Comparison of ENCODE assay signal across 1 cellular context in the genomic region with DNA sequence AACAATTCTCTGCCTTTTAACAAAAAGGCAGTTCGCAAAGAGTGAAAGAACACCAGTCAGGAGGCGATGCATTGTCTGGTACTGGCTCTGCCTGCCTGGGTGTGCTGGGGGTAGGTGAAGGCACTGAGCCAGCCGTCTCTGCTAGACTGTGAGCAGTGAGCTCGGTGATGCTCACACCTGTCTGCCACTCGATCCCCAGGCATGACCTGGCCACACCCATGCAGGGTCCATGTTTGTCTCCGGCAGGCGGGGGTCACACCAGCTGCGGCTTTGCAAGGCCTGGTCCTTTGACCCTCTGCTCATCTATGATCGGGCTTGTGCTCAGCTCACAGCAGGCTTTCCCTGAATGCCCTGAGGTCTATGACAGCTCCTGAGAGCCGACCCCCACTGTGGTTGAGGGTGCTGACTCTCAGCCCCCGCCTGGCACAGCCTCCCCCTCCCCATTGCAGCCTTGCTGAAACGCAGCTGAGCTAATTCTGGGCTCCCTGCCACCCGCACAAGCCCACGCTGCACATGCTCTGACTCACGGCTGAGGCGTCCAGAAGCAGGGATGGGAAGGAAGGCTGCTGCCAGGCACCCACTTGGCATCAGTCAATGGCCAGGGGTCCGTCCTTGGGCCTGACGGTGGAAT.
TF ChIP-seq lines count a peak whose summit lies in the region.

No MANE protein-coding gene starts in this region.

TF ChIP-seq in GM23338, 12 proteins besides CTCF, POLR2A, EP300 and RAD21:
- TF ChIP-seq ZNF462 (CRISPR knock-in tag; IDR thresholded peaks at IDR 0.05): no peak
- TF ChIP-seq CREB1 (CRISPR knock-in tag; IDR thresholded peaks at IDR 0.05; ENCODE audit: low read depth): no peak
- no peak for TF ChIP-seq NANOG (IDR thresholded peaks at IDR 0.05; ENCODE audit: borderline replicate concordance)
- no peak for TF ChIP-seq EZH2phosphoT487 (IDR thresholded peaks at IDR 0.05; ENCODE audit: unreplicated experiment)
- TF ChIP-seq ZNF114 (CRISPR knock-in tag; IDR thresholded peaks at IDR 0.05): no peak
- no peak for TF ChIP-seq STAT1 (IDR thresholded peaks at IDR 0.05; ENCODE audit: unreplicated experiment)
- no peak for TF ChIP-seq EZH2 (IDR thresholded peaks at IDR 0.05; ENCODE audit: low read depth, unreplicated experiment)
- TF ChIP-seq POLR2AphosphoS5 (IDR thresholded peaks at IDR 0.05; ENCODE audit: low read depth): no peak
- TF ChIP-seq REST (IDR thresholded peaks at IDR 0.05; ENCODE audit: unreplicated experiment): no peak
- TF ChIP-seq ZNF331 (CRISPR knock-in tag; IDR thresholded peaks at IDR 0.05; ENCODE audit: low read depth): no peak
- TF ChIP-seq ETS1 (IDR thresholded peaks at IDR 0.05): no peak
- TF ChIP-seq JUNB (IDR thresholded peaks at IDR 0.05; ENCODE audit: unreplicated experiment): no peak
